ENCODE assay signal across 1 cellular context in genomic region chr4:173536808-173537429, GRCh38.
A peak's percentile ranks its signal among the peaks of the same experiment; 100 is the strongest.
TF ChIP-seq lines count a peak whose summit lies in the region.

No MANE protein-coding gene starts in this region.

TF ChIP-seq in H1, 55 proteins besides CTCF, POLR2A, EP300 and RAD21 (continued from another document):
- peak; percentile 26 for TF ChIP-seq CHD7 (IDR thresholded peaks at IDR 0.05; ENCODE audit: insufficient replicate concordance, low read length)
- peak; percentile 80 for TF ChIP-seq RNF2 (IDR thresholded peaks at IDR 0.05; ENCODE audit: borderline replicate concordance, low read depth, low read length, missing control alignments, poor library complexity, severe bottlenecking)
- TF ChIP-seq TCF12 (IDR thresholded peaks at IDR 0.05; ENCODE audit: low read depth, low read length) = peak; percentile 72; the same call in 1 of the 2 replicates
- TF ChIP-seq CHD2 (IDR thresholded peaks at IDR 0.05; ENCODE audit: low read length) = no peak
